In the genomic region with DNA sequence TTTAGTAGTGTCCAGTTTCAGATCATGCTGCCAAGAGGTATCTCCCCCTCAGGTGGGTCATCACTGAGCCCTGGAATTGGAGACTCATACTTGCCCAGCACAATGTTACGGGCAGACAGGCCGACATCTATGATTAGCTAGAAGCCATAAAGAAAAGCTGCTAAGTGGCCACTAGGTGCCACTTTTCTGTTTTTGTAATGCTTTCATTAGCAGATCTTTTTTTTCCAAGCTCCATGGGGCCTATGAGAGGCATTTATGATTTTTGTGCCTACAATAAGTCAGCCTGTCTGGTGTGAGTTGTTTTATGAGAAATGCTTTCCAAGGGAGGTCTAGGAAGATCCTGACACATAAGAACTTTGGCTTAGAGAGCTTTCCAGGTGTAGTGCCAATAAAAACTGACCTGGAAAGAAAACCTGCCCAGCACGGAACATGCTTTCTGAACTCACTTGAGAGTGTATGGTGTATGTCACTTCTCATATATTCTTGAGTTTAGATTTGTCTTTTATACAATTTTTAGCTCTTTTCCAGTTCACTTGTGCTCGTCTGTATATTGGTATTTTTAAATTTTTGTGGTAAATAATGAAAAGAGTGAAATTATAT, we compare ENCODE assay signal across 7 cellular contexts. TPM values are rescaled to one million over a fixed set of nuclear protein-coding genes. Genes with fewer than 3 reads are reported as not detected.
DNase-seq lines count a peak whose midpoint lies in the region; ATAC-seq and TF ChIP-seq lines count a peak whose summit lies in the region.

No MANE protein-coding gene starts in this region.

- TF ChIP-seq EP300 in tibial nerve (IDR thresholded peaks at IDR 0.05), result no peak

- H3K4me2 ChIP-seq in Loucy (ENCODE audit: low read depth, low read length, poor library complexity, severe bottlenecking), result no peak overlapping the region

- ATAC-seq in GM19328 (IDR thresholded peaks at IDR 0.05; ENCODE audit: unreplicated experiment), result no peak

- no peak for TF ChIP-seq POLR2A in tibial nerve (IDR thresholded peaks at IDR 0.05)

- no peaks in the 10 kb centered on the region for H3K79me2 ChIP-seq in Loucy (ENCODE audit: insufficient read depth, low read length)

- DNase-seq in GM04504 (ENCODE audit: low read depth), result peak; percentile 50
- DNase-seq in astrocyte of the hippocampus (ENCODE audit: low read depth, low spot score), result peak; percentile 71
- DNase-seq in iris pigment epithelial cell (ENCODE audit: low read depth), result peak; percentile 71
- DNase-seq in tibial nerve (ENCODE audit: low spot score in 2 of 2), result no peak
- no peak for DNase-seq in activated T-cell treated with anti-CD3 and anti-CD28 coated beads, Interleukin-2, amount 50 U/mL, for 48 hours

- H3K4me3 ChIP-seq in Loucy (ENCODE audit: low read length, poor library complexity, severe bottlenecking), result no peak overlapping the region
- no peak overlapping the region for H3K4me3 ChIP-seq in tibial nerve

- H3K36me3 ChIP-seq in Loucy (ENCODE audit: insufficient read depth, low read length), result peaks cover 1% of the 10 kb centered on the region; the same call in 1 of the 2 replicates
- no peaks in the 10 kb centered on the region for H3K36me3 ChIP-seq in tibial nerve

- no peaks in the 10 kb centered on the region for H3K27me3 ChIP-seq in Loucy (ENCODE audit: insufficient read depth, low read length, poor library complexity, severe bottlenecking)
- H3K27me3 ChIP-seq in tibial nerve, result no peaks in the 10 kb centered on the region

- H3F3A ChIP-seq in Loucy (ENCODE audit: low read depth), result no peaks in the 10 kb centered on the region

- peak; percentile 81 for TF ChIP-seq CTCF in Loucy (conservative IDR thresholded peaks at IDR 0.05; ENCODE audit: low read length)
- TF ChIP-seq CTCF in tibial nerve (IDR thresholded peaks at IDR 0.05), result peak; percentile 40 to 50 (median 44)

- 59 to 69% methylated on average over 4 of the region's 4 CpGs for WGBS in tibial nerve, 2 donors

- no peak overlapping the region for H2AFZ ChIP-seq in Loucy (ENCODE audit: low read length)

- H3K9ac ChIP-seq in Loucy (ENCODE audit: low read depth, low read length, poor library complexity, severe bottlenecking), result no peak overlapping the region

- H3K4me1 ChIP-seq in Loucy (ENCODE audit: insufficient read depth, low read length, poor library complexity, severe bottlenecking) (no peaks in the 10 kb centered on the region), tibial nerve (peaks cover 0 to 3% (median 0%) of the 10 kb centered on the region in 4 donors)

- H3K9me2 ChIP-seq in Loucy (replicated peaks; ENCODE audit: low read depth, low read length), result no peaks in the 10 kb centered on the region

- no peak overlapping the region for H3K27ac ChIP-seq in tibial nerve

- H4K20me1 ChIP-seq in Loucy (ENCODE audit: insufficient read depth, low read length, poor library complexity, severe bottlenecking), result no peaks in the 10 kb centered on the region

- no peaks in the 10 kb centered on the region for H3K9me3 ChIP-seq in Loucy (ENCODE audit: insufficient read depth, low read depth, low read length)
- no peaks in the 10 kb centered on the region for H3K9me3 ChIP-seq in tibial nerve

RNA-seq across cellular contexts. Expression of a gene that starts 21.8 kb away (rescaled TPM):
- not detected for total RNA-seq in tibial nerve

Comparison
In these comparisons a context has a peak if more than half of its experiments do, and no peak if none do; other contexts are left out.
1. DNase-seq: peak in GM04504 (single experiment), astrocyte of the hippocampus (single experiment) and iris pigment epithelial cell (single experiment); none in tibial nerve (0 of 2) and activated T-cell treated with anti-CD3 and anti-CD28 coated beads, Interleukin-2, amount 50 U/mL, for 48 hours (0 of 2).